ENCODE assay signal across 1 cellular context in genomic region chr12:55972906-55973597, GRCh38.
TF ChIP-seq lines count a peak whose summit lies in the region.

No MANE protein-coding gene starts in this region.

TF ChIP-seq in K562, 482 proteins besides CTCF, POLR2A, EP300 and RAD21 (continued from another document and continues in another):
- TF ChIP-seq HMGXB4 (CRISPR knock-in tag; IDR thresholded peaks at IDR 0.05) (no peak), WHSC1 (IDR thresholded peaks at IDR 0.05; ENCODE audit: low read length) (no peak), ELF1 (tag; IDR thresholded peaks at IDR 0.05) (peak; percentile 43; the same call in 1 of the 2 replicates), ZNF408 (CRISPR knock-in tag; IDR thresholded peaks at IDR 0.05; ENCODE audit: low read depth) (no peak), CHCHD3 (CRISPR knock-in tag; IDR thresholded peaks at IDR 0.05) (no peak), ASH1L (IDR thresholded peaks at IDR 0.05; ENCODE audit: borderline replicate concordance, low read depth, partially characterized antibody) (peak; percentile 51), ZC3H8 (IDR thresholded peaks at IDR 0.05) (peak; percentile 47; the same call in 1 of the 2 replicates), FOSL1 (tag; conservative IDR thresholded peaks at IDR 0.05) (no peak), MTA2 (IDR thresholded peaks at IDR 0.05; ENCODE audit: low read depth) (peak; percentile 61; the same call in 1 of the 2 replicates), SMARCA5 (IDR thresholded peaks at IDR 0.05) (peak; percentile 89), SRSF9 (IDR thresholded peaks at IDR 0.05; ENCODE audit: borderline replicate concordance, low read depth, low read length) (no peak), HDAC2 (IDR thresholded peaks at IDR 0.05) (peak; percentile 71), LARP7 (IDR thresholded peaks at IDR 0.05) (peak; percentile 98), TARDBP (IDR thresholded peaks at IDR 0.05) (0 out of 2 replicates have a peak, but pooled peaks have one; percentile 78), ZNF764 (CRISPR knock-in tag; IDR thresholded peaks at IDR 0.05; ENCODE audit: low read depth) (0 out of 2 replicates have a peak, but pooled peaks have one; percentile 21), ZBTB2 (IDR thresholded peaks at IDR 0.05) (peak; percentile 78; the same call in 1 of the 2 replicates), PTBP1 (IDR thresholded peaks at IDR 0.05; ENCODE audit: low read depth, low read length) (no peak), ARHGAP35 (IDR thresholded peaks at IDR 0.05; ENCODE audit: partially characterized antibody) (peak; percentile 83), BRF2 (IDR thresholded peaks at IDR 0.05; ENCODE audit: borderline replicate concordance, insufficient read depth, insufficient read length) (no peak), MNT (conservative IDR thresholded peaks at IDR 0.05) (peak in 1 of 2 experiments; percentile 35; a peak in 1 of 4 replicates), DPF2 (IDR thresholded peaks at IDR 0.05) (peak; percentile 81), ZNF277 (CRISPR knock-in tag; IDR thresholded peaks at IDR 0.05; ENCODE audit: borderline replicate concordance) (no peak), GATAD2A (IDR thresholded peaks at IDR 0.05) (0 out of 2 replicates have a peak, but pooled peaks have one; percentile 56), MTA1 (IDR thresholded peaks at IDR 0.05; ENCODE audit: borderline replicate concordance) (peak; percentile 78; the same call in 1 of the 2 replicates), POU5F1 (IDR thresholded peaks at IDR 0.05; ENCODE audit: borderline replicate concordance, low read depth, low read length, partially characterized antibody) (no peak), LEF1 (IDR thresholded peaks at IDR 0.05) (0 out of 2 replicates have a peak, but pooled peaks have one; percentile 24), TAF9B (IDR thresholded peaks at IDR 0.05; ENCODE audit: partially characterized antibody) (peak; percentile 53), ZNF668 (CRISPR knock-in tag; IDR thresholded peaks at IDR 0.05) (no peak), IRF1 (CRISPR knock-in tag; IDR thresholded peaks at IDR 0.05; ENCODE audit: borderline replicate concordance) (no peak), MYC (IDR thresholded peaks at IDR 0.05; ENCODE audit: low read depth, low read length) (no peak; the same call in 1 of the 2 replicates), MYC (CRISPR knock-in tag; IDR thresholded peaks at IDR 0.05; ENCODE audit: borderline replicate concordance, low read depth) (no peak), ATF2 (CRISPR knock-in tag; IDR thresholded peaks at IDR 0.05) (no peak), RB1 (IDR thresholded peaks at IDR 0.05; ENCODE audit: low read depth) (peak; percentile 14; the same call in 1 of the 2 replicates), ZBTB26 (CRISPR knock-in tag; IDR thresholded peaks at IDR 0.05) (peak; percentile 97), CSDE1 (IDR thresholded peaks at IDR 0.05) (no peak), SAP30 (IDR thresholded peaks at IDR 0.05; ENCODE audit: borderline replicate concordance, insufficient read depth, low read depth, low read length, poor library complexity, severe bottlenecking) (peak; percentile 60), ZNF766 (CRISPR knock-in tag; conservative IDR thresholded peaks at IDR 0.05) (0 out of 2 replicates have a peak, but pooled peaks have one; percentile 36), SMARCA4 (IDR thresholded peaks at IDR 0.05) (peak; percentile 75), ZC3H4 (CRISPR knock-in tag; IDR thresholded peaks at IDR 0.05; ENCODE audit: borderline replicate concordance) (no peak), TAF15 (IDR thresholded peaks at IDR 0.05; ENCODE audit: low read depth, low read length) (no peak), GTF2E2 (tag; IDR thresholded peaks at IDR 0.05) (0 out of 2 replicates have a peak, but pooled peaks have one; percentile 32)
